Comparison of ENCODE assay signal across 9 cellular contexts in genomic region chr17:39235555-39236221, GRCh38. TPM values are rescaled to one million over a fixed set of nuclear protein-coding genes. Genes with fewer than 3 reads are reported as not detected.
A peak's percentile ranks its signal among the peaks of the same experiment; 100 is the strongest.
DNase-seq lines count a peak whose midpoint lies in the region; ATAC-seq and TF ChIP-seq lines count a peak whose summit lies in the region.
"Had no signal": no experiment of that assay in that cellular context is flagged by ENCODE, and none has a peak within 500 bp of the region (broad histone marks: within the 10 kb centered on the region; RNA-seq: fewer than 3 reads in every experiment).

No MANE protein-coding gene starts in this region.

- H3K4me3 ChIP-seq in GM12865 (ENCODE audit: low read depth, low read length): no peak overlapping the region
- no peak overlapping the region for H3K4me3 ChIP-seq in naive thymus-derived CD4-positive, alpha-beta T cell (ENCODE audit: low read length)

- no peaks in the 10 kb centered on the region for H3K9me3 ChIP-seq in naive thymus-derived CD4-positive, alpha-beta T cell (ENCODE audit: control insufficient read depth in 2 of 3, low read length in 3 of 3)
- H3K9me3 ChIP-seq: neutrophil had no signal

- H3K9me3 Mint-ChIP-seq in T-cell: no peaks in the 10 kb centered on the region
- peaks cover 0 to 2% (median 0%) of the 10 kb centered on the region in 11 donors for H3K9me3 Mint-ChIP-seq in naive thymus-derived CD4-positive, alpha-beta T cell

- H3K4me3 Mint-ChIP-seq in T-cell: no peak overlapping the region
- H3K4me3 Mint-ChIP-seq in naive thymus-derived CD4-positive, alpha-beta T cell: peak overlapping the region in 4 of 10 donors; percentile 0 to 51 (median 8)

- H3K4me1 Mint-ChIP-seq in T-cell: peaks cover 40 to 45% (median 44%) of the 10 kb centered on the region in 3 donors
- peaks cover 20 to 45% (median 40%) of the 10 kb centered on the region in 7 donors for H3K4me1 Mint-ChIP-seq in naive thymus-derived CD4-positive, alpha-beta T cell

- CTCF ChIA-PET in T-cell (lab: Charles Lee): interaction anchor here (0.5 to 4.5 kb wide), 14 partner anchors 9 to 445 kb away, joined by 3 to 48 read pairs (median 4); partner anchors contain the start of gene RPL19 (in 1 of the 2)
- CTCF ChIA-PET in naive thymus-derived CD4-positive, alpha-beta T cell (lab: Charles Lee): interaction anchor here (0.6 to 14.0 kb wide), 10 partner anchors 9 to 375 kb away, joined by 3 to 285 read pairs (median 3); partner anchors contain the start of gene RPL19

- H3K36me3 Mint-ChIP-seq in T-cell: no peaks in the 10 kb centered on the region
- H3K36me3 Mint-ChIP-seq in naive thymus-derived CD4-positive, alpha-beta T cell: no peaks in the 10 kb centered on the region

- H3K27ac ChIP-seq in naive thymus-derived CD4-positive, alpha-beta T cell (ENCODE audit: low read depth, low read length): no peak overlapping the region
- H3K27ac ChIP-seq: neutrophil had no signal

- ATAC-seq in T-cell (replicated peaks in 1 of 4): peak in 2 of 4 experiments; percentile 6 to 27
- peak; percentile 57 for ATAC-seq in naive thymus-derived CD4-positive, alpha-beta T cell
- no peak for ATAC-seq in GM21381 (IDR thresholded peaks at IDR 0.05; ENCODE audit: unreplicated experiment)
- ATAC-seq in GM21619 (IDR thresholded peaks at IDR 0.05; ENCODE audit: unreplicated experiment): no peak

- H3K27me3 ChIP-seq in naive thymus-derived CD4-positive, alpha-beta T cell (ENCODE audit: control insufficient read depth in 2 of 2, insufficient read depth in 2 of 2, low read length in 2 of 2): no peaks in the 10 kb centered on the region

- H3K27ac Mint-ChIP-seq in T-cell: peak overlapping the region; percentile 1 to 61
- peak overlapping the region in 8 of 9 donors; percentile 21 to 89 (median 70) for H3K27ac Mint-ChIP-seq in naive thymus-derived CD4-positive, alpha-beta T cell

- TF ChIP-seq CTCF in GM12865 (IDR thresholded peaks at IDR 0.05; ENCODE audit: insufficient read depth, low read depth, low read length, missing control alignments): peak; percentile 87

- DNase-seq in AG20443 (ENCODE audit: low spot score) (peak; percentile 73), GM12865 (ENCODE audit: low read depth) (peak; percentile 76), NCI-H1694 (lab: John Stamatoyannopoulos, UW) (peak; percentile 99), T-cell (peak in 29 of 34 experiments; percentile 16 to 53 (median 35)), dermis blood vessel endothelial cell (peak; percentile 79)
- peak in 7 of 9 donors; percentile 35 to 62 (median 51) for DNase-seq in naive thymus-derived CD4-positive, alpha-beta T cell

- H3K27me3 Mint-ChIP-seq in T-cell: peaks cover 0 to 13% of the 10 kb centered on the region in 2 donors
- H3K27me3 Mint-ChIP-seq in naive thymus-derived CD4-positive, alpha-beta T cell: peaks cover 0 to 13% (median 9%) of the 10 kb centered on the region in 5 donors

- peaks cover 33 to 43% of the 10 kb centered on the region in 2 donors for H3K4me1 ChIP-seq in naive thymus-derived CD4-positive, alpha-beta T cell (ENCODE audit: control insufficient read depth in 2 of 2, insufficient read depth in 2 of 2, low read length in 2 of 2)

- POLR2A ChIA-PET in T-cell (lab: Charles Lee): interaction anchor here (0.6 to 0.8 kb wide), 3 partner anchors 28 to 87 kb away, joined by 3 to 4 read pairs (median 4); no protein-coding TSS in a partner anchor
- POLR2A ChIA-PET in naive thymus-derived CD4-positive, alpha-beta T cell (lab: Charles Lee): interaction anchor here (0.7 to 6.9 kb wide), 3 partner anchors 8 to 268 kb away, joined by 5 to 144 read pairs (median 6); partner anchors contain the start of gene RPL19

- intact Hi-C loops in naive thymus-derived CD4-positive, alpha-beta T cell (cut with micrococcal nuclease): loop anchor here (1.0 to 10.0 kb wide), 4 partner anchors 9 to 481 kb away; partner anchors contain the start of genes ARL5C (in 1 of the 2), PLXDC1 (in 1 of the 2) and PSMB3 (in 1 of the 2)

- no peaks in the 10 kb centered on the region for H3K36me3 ChIP-seq in naive thymus-derived CD4-positive, alpha-beta T cell (ENCODE audit: control insufficient read depth in 2 of 3, insufficient read depth in 3 of 3, low read length in 3 of 3)
- H3K36me3 ChIP-seq: neutrophil had no signal

RNA-seq across cellular contexts. Expression of gene STAC2, which starts 9.9 kb away (rescaled TPM):
- total RNA-seq in T-cell (under 1 TPM in 3 of 5 donors, not detected in 2; 0.12 to 0.15 (median 0.13) TPM), dermis blood vessel endothelial cell (0.05 and 0.34 TPM in 2 replicates)
- not detected for total RNA-seq in naive thymus-derived CD4-positive, alpha-beta T cell
- not detected for polyA plus RNA-seq in naive thymus-derived CD4-positive, alpha-beta T cell

RNA-seq across cellular contexts. Expression of gene RPL19, which starts 35.6 kb away (rescaled TPM):
- 1,000 to 10,000 TPM; 2,988 to 3,293 (median 3,174) TPM for total RNA-seq in T-cell
- 1,928 and 2,101 TPM in 2 replicates for total RNA-seq in dermis blood vessel endothelial cell
- total RNA-seq in naive thymus-derived CD4-positive, alpha-beta T cell: 1,000 to 10,000 TPM; 1,932 to 3,942 (median 3,777) TPM
- 1,000 to 10,000 TPM; 4,326 to 4,957 TPM for polyA plus RNA-seq in naive thymus-derived CD4-positive, alpha-beta T cell

RNA-seq across cellular contexts. Expression of gene CACNB1, which starts 38.2 kb away (rescaled TPM):
- total RNA-seq in T-cell (10 to 100 TPM; 10.8 to 23.2 (median 21.4) TPM), dermis blood vessel endothelial cell (1.0 and 2.8 TPM in 2 replicates)
- total RNA-seq in naive thymus-derived CD4-positive, alpha-beta T cell: 10 to 100 TPM; 10.7 to 22.0 (median 12.8) TPM
- polyA plus RNA-seq in naive thymus-derived CD4-positive, alpha-beta T cell: 1 to 10 TPM in 1 of 2 donors, under 1 TPM in 1; 0.39 to 1.9 TPM

Comparison
In these comparisons a context has a peak if more than half of its experiments do, and no peak if none do; other contexts are left out.
1. DNase-seq: peak in every context shown above with its lines; median percentile 99 in NCI-H1694; 79 in dermis blood vessel endothelial cell; 76 in GM12865; 73 in AG20443; 51 in naive thymus-derived CD4-positive, alpha-beta T cell; 35 in T-cell.